20 cellular contexts compared by ENCODE assay signal in the genomic region with DNA sequence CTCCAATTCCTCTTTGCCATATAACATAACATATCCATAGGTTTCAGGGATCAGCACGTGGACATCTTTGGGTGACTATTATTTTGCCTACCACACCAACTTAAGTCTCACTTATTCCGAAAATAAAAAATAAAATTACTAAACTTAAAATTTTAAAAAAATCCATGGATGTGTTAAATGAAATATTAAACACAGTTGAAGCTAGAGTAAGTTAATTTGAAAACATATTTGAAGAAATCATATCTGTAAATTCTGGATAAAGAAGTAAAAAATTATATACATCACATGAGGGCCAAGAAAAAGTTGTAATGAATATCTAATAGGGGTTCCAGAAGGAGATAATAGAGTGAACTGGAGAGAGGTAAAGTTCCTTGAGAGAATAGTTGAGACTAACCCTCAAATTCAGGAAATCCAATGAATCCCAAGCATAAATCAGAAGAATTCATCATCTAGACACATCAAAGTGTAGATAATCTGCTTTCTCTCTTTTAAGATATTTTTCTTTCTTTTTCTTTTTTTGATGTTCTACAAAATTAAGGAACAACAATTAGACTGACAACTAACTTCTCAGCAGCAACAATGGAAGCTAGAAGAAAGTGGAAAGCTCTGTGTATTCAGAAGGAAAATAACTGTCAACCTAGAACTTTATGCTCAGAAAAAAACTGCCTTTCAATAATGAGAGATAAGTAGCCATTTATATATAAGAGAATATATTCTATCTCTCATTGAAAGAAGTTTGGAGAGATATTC.
"Had no signal": no experiment of that assay in that cellular context is flagged by ENCODE, and none has a peak within 500 bp of the region (broad histone marks: within the 10 kb centered on the region; RNA-seq: fewer than 3 reads in every experiment).

No MANE protein-coding gene starts in this region.

- H3K4me3 ChIP-seq: SJSA1, SK-N-MC had no signal

- H3K27me3 ChIP-seq: SJSA1 had no signal

- DNase-seq: KG1, NCI-H1092 treated with DMSO at 0.1 percent for 48 hours, NCI-H1436, NCI-H187, NCI-H2029, NCI-H2081 treated with DMSO at 0.1 percent for 48 hours, NCI-H2171, NCI-H226, NCI-H446, NCI-H510A, NCI-H524 treated with DMSO at 0.1 percent for 48 hours, NCI-H69, NCI-H774, Right ventricle myocardium superior, SIG-M5 had no signal

- H3K27ac ChIP-seq: HL-60, SJSA1, SK-N-MC had no signal

- H3K4me1 ChIP-seq: SJSA1 had no signal

- FAIRE-seq: HTR-8/SVneo, RCC 7860 had no signal

- H3K9me3 ChIP-seq: SJSA1 had no signal

- H3K36me3 ChIP-seq: SJSA1 had no signal
